18 cellular contexts compared by ENCODE assay signal in the genomic region with DNA sequence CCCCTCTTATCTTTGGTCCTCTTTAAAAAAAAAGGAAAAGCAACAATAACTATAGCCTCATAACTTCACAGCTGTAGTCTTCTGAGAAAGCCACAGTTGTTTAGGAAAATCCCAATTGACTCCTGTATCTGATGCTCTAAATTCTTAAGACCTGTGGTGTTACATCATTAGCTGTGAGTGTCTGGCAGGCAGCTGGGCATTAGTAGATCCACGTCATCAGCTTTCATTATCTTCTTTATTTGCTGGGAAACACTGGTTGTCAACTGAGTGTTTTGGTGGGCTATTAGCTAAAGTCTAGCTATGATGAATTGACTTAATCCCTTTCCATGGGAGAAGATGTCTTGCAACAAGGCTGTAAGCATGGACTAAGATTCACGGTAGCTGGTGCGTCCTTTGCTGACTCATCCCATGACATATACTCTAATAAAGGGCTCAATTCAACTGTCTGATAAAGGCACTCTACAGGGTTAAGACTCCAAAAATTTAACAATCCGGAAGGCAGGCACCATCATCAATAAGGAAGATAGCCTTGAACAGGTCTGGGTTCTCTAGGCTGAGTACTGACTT.
DNase-seq lines count a peak whose midpoint lies in the region; ATAC-seq lines count a peak whose summit lies in the region.
"Had no signal": no experiment of that assay in that cellular context is flagged by ENCODE, and none has a peak within 500 bp of the region (broad histone marks: within the 10 kb centered on the region; RNA-seq: fewer than 3 reads in every experiment).

No MANE protein-coding gene starts in this region.

- in situ Hi-C loops in SK-MEL-5 (cut with HindIII; ENCODE audit: low pct_unique_long_range_greater_than_20kb, low sequenced_read_pairs), result no loop called here

- H3K27ac ChIP-seq in temporal lobe (ENCODE audit: low read depth, low read length), result peak overlapping the region; percentile 50
- H3K27ac ChIP-seq: 22Rv1; BLaER1 treated with 17β-estradiol and CSF1 and Interleukin-3, amounts not matched to agents 10 nM and 100 nM; Peyer's patch had no signal

- no peak for ATAC-seq in GM21367 (IDR thresholded peaks at IDR 0.05; ENCODE audit: unreplicated experiment)

- DNase-seq in NCI-H2227 (lab: John Stamatoyannopoulos, UW; ENCODE audit: unreplicated experiment), result peak; percentile 16
- DNase-seq in NCI-H2227 treated with DMSO at 0.1 percent for 48 hours (lab: John Stamatoyannopoulos, UW), result no peak
- DNase-seq in SK-MEL-5 (ENCODE audit: low read depth, low spot score), result peak; percentile 36
- peak; percentile 44 for DNase-seq in fibroblast of peridontal ligament (ENCODE audit: extremely low read depth)
- no peak for DNase-seq in T-helper 1 cell
- DNase-seq in activated gamma-delta T cell (lab: John Stamatoyannopoulos, UW), result no peak
- DNase-seq: DMS 273 treated with DMSO at 0.1 percent for 48 hours, GF-D8, NCI-H1417, NCI-H1930, NCI-H510A, NCI-H774, Peyer's patch, Right ventricle myocardium superior had no signal

Comparison
In these comparisons a context has a peak if more than half of its experiments do, and no peak if none do; other contexts are left out.
1. DNase-seq: peak in NCI-H2227 (single experiment), SK-MEL-5 (single experiment) and fibroblast of peridontal ligament (single experiment); none in NCI-H2227 treated with DMSO at 0.1 percent for 48 hours (single experiment), T-helper 1 cell (0 of 5) and activated gamma-delta T cell (single experiment).